Comparison of ENCODE assay signal across 1 cellular context in the genomic region with DNA sequence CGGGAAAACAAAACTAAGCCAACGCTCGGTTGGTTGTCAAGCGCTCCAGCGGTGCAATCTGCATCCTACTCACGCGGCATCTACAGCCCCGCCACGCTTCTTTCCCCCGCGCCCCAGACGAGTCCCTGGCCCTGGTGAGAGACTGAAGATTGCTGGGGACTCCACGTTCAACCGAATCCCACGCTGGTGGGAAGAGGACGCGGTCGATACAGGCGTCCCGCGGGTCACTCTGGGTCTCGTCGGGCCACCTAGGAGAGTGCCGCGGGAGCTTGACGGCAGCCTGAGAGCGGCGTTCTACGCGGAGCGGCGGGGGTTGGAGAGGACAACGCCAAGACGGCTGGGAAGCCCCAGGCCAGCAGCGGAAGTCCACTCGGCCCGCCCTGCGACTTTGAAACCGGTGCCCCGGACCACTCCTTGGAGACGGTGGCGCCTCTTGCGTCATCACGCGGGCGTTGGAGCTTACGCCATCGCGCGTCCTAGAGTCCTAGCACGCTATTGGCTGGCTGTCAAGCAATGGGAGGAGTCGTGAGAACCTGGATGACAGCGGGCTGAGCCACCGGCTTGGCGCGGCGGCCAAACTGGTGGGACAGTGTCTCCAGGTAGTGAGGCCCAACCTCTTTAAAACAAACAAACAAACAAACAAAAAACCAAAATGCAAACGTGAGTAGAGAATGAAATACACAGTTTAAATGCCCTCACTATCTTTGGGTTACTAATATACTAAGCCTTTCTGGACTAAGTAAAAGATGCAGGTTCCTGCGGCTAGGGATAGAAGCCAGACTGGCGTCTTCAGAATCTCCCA.
TF ChIP-seq lines count a peak whose summit lies in the region.

A gene (minus strand): TSS at position 367 of the 802 bp plus-strand sequence. CDS start 436 bp downstream, outside the sequence.

TF ChIP-seq in GM12878, 131 proteins besides CTCF, POLR2A, EP300 and RAD21 (continued from another document and continues in another):
- no peak for TF ChIP-seq EZH2 (IDR thresholded peaks at IDR 0.05; ENCODE audit: borderline replicate concordance, control insufficient read depth, low read depth, low read length)
- TF ChIP-seq, protein P1, sequence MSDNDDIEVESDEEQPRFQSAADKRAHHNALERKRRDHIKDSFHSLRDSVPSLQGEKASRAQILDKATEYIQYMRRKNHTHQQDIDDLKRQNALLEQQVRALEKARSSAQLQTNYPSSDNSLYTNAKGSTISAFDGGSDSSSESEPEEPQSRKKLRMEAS (IDR thresholded peaks at IDR 0.05; ENCODE audit: low read depth, low read length), result peak; percentile 42; the same call in 1 of the 2 replicates
- TF ChIP-seq CHD2 (IDR thresholded peaks at IDR 0.05; ENCODE audit: borderline replicate concordance, low read depth, low read length), result peak; percentile 55; the same call in 1 of the 2 replicates
- no peak for TF ChIP-seq TARDBP (IDR thresholded peaks at IDR 0.05; ENCODE audit: borderline replicate concordance)
- peak; percentile 88 for TF ChIP-seq IKZF1 (conservative IDR thresholded peaks at IDR 0.05)
- TF ChIP-seq ATF7 (IDR thresholded peaks at IDR 0.05; ENCODE audit: low read depth), result peak; percentile 80
- peak in 1 of 2 experiments; percentile 57; a peak in 2 of 4 replicates for TF ChIP-seq IKZF2 (IDR thresholded peaks at IDR 0.05)
- TF ChIP-seq ZNF207 (IDR thresholded peaks at IDR 0.05; ENCODE audit: borderline replicate concordance), result peak; percentile 59; the same call in 1 of the 2 replicates
- no peak for TF ChIP-seq ZNF24 (IDR thresholded peaks at IDR 0.05)
- peak; percentile 18 for TF ChIP-seq RELA (IDR thresholded peaks at IDR 0.05; ENCODE audit: borderline replicate concordance, partially characterized antibody)
- no peak for TF ChIP-seq KDM1A (IDR thresholded peaks at IDR 0.05; ENCODE audit: borderline replicate concordance)
- TF ChIP-seq FOS (IDR thresholded peaks at IDR 0.05; ENCODE audit: borderline replicate concordance, extremely low read depth, insufficient read length), result no peak
- no peak for TF ChIP-seq GABPA (IDR thresholded peaks at IDR 0.05; ENCODE audit: low read depth)
- TF ChIP-seq, protein P2, sequence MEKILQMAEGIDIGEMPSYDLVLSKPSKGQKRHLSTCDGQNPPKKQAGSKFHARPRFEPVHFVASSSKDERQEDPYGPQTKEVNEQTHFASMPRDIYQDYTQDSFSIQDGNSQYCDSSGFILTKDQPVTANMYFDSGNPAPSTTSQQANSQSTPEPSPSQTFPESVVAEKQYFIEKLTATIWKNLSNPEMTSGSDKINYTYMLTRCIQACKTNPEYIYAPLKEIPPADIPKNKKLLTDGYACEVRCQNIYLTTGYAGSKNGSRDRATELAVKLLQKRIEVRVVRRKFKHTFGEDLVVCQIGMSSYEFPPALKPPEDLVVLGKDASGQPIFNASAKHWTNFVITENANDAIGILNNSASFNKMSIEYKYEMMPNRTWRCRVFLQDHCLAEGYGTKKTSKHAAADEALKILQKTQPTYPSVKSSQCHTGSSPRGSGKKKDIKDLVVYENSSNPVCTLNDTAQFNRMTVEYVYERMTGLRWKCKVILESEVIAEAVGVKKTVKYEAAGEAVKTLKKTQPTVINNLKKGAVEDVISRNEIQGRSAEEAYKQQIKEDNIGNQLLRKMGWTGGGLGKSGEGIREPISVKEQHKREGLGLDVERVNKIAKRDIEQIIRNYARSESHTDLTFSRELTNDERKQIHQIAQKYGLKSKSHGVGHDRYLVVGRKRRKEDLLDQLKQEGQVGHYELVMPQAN (conservative IDR thresholded peaks at IDR 0.05), result peak; percentile 88
- peak; percentile 98 for TF ChIP-seq CREB1 (IDR thresholded peaks at IDR 0.05; ENCODE audit: low read depth)
- no peak for TF ChIP-seq WRNIP1 (IDR thresholded peaks at IDR 0.05; ENCODE audit: borderline replicate concordance, low read depth, low read length)
- TF ChIP-seq SUPT20H (IDR thresholded peaks at IDR 0.05; ENCODE audit: borderline replicate concordance, control insufficient read depth, low read depth, low read length), result no peak
- no peak for TF ChIP-seq HDAC2 (IDR thresholded peaks at IDR 0.05)
- TF ChIP-seq RCOR1 (conservative IDR thresholded peaks at IDR 0.05; ENCODE audit: low read depth, low read length), result 0 out of 2 replicates have a peak, but pooled peaks have one; percentile 35
- TF ChIP-seq ASH2L (IDR thresholded peaks at IDR 0.05; ENCODE audit: borderline replicate concordance, low read depth), result 0 out of 2 replicates have a peak, but pooled peaks have one; percentile 84
- TF ChIP-seq SPI1 (IDR thresholded peaks at IDR 0.05; ENCODE audit: borderline replicate concordance, insufficient read depth, low read depth, low read length), result peak; percentile 76
- TF ChIP-seq POLR2AphosphoS5 (IDR thresholded peaks at IDR 0.05; ENCODE audit: low read length), result peak; percentile 91
- no peak for TF ChIP-seq YBX1 (IDR thresholded peaks at IDR 0.05)
- no peak for TF ChIP-seq TCF7 (IDR thresholded peaks at IDR 0.05; ENCODE audit: borderline replicate concordance)
- TF ChIP-seq MEF2B (IDR thresholded peaks at IDR 0.05; ENCODE audit: partially characterized antibody, poor library complexity, severe bottlenecking), result peak; percentile 69
- TF ChIP-seq TCF3 (IDR thresholded peaks at IDR 0.05; ENCODE audit: borderline replicate concordance, insufficient read depth, low read depth, low read length), result 0 out of 2 replicates have a peak, but pooled peaks have one; percentile 42
- peak; percentile 87 for TF ChIP-seq FOXM1 (IDR thresholded peaks at IDR 0.05; ENCODE audit: low read depth, low read length)
- TF ChIP-seq, protein P3, sequence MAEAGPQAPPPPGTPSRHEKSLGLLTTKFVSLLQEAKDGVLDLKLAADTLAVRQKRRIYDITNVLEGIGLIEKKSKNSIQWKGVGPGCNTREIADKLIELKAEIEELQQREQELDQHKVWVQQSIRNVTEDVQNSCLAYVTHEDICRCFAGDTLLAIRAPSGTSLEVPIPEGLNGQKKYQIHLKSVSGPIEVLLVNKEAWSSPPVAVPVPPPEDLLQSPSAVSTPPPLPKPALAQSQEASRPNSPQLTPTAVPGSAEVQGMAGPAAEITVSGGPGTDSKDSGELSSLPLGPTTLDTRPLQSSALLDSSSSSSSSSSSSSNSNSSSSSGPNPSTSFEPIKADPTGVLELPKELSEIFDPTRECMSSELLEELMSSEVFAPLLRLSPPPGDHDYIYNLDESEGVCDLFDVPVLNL (IDR thresholded peaks at IDR 0.05; ENCODE audit: low read depth, low read length), result peak; percentile 90
- TF ChIP-seq, protein P4, sequence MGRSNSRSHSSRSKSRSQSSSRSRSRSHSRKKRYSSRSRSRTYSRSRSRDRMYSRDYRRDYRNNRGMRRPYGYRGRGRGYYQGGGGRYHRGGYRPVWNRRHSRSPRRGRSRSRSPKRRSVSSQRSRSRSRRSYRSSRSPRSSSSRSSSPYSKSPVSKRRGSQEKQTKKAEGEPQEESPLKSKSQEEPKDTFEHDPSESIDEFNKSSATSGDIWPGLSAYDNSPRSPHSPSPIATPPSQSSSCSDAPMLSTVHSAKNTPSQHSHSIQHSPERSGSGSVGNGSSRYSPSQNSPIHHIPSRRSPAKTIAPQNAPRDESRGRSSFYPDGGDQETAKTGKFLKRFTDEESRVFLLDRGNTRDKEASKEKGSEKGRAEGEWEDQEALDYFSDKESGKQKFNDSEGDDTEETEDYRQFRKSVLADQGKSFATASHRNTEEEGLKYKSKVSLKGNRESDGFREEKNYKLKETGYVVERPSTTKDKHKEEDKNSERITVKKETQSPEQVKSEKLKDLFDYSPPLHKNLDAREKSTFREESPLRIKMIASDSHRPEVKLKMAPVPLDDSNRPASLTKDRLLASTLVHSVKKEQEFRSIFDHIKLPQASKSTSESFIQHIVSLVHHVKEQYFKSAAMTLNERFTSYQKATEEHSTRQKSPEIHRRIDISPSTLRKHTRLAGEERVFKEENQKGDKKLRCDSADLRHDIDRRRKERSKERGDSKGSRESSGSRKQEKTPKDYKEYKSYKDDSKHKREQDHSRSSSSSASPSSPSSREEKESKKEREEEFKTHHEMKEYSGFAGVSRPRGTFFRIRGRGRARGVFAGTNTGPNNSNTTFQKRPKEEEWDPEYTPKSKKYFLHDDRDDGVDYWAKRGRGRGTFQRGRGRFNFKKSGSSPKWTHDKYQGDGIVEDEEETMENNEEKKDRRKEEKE (IDR thresholded peaks at IDR 0.05), result no peak
- TF ChIP-seq POU2F2 (IDR thresholded peaks at IDR 0.05; ENCODE audit: borderline replicate concordance, low read depth, low read length), result peak; percentile 27; the same call in 1 of the 3 replicates
- no peak for TF ChIP-seq RBBP5 (conservative IDR thresholded peaks at IDR 0.05)
- TF ChIP-seq ZNF384 (IDR thresholded peaks at IDR 0.05; ENCODE audit: borderline replicate concordance, low read depth, low read length), result no peak
- TF ChIP-seq, protein P5, sequence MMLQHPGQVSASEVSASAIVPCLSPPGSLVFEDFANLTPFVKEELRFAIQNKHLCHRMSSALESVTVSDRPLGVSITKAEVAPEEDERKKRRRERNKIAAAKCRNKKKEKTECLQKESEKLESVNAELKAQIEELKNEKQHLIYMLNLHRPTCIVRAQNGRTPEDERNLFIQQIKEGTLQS (IDR thresholded peaks at IDR 0.05; ENCODE audit: borderline replicate concordance, extremely low read depth, low read depth, low read length), result no peak
- TF ChIP-seq SMC3 (IDR thresholded peaks at IDR 0.05; ENCODE audit: borderline replicate concordance, low read length), result no peak
- TF ChIP-seq EGR1 (IDR thresholded peaks at IDR 0.05; ENCODE audit: borderline replicate concordance in 1 of 2, low read depth in 2 of 2, low read length in 2 of 2), result peak; percentile 31 to 88; a peak in 1 of 3 replicates
- no peak for TF ChIP-seq TBL1XR1 (IDR thresholded peaks at IDR 0.05; ENCODE audit: low read depth, low read length)
- TF ChIP-seq FOXK2 (IDR thresholded peaks at IDR 0.05), result no peak
- TF ChIP-seq BACH1 (IDR thresholded peaks at IDR 0.05; ENCODE audit: borderline replicate concordance), result peak; percentile 69; the same call in 1 of the 2 replicates
- no peak for TF ChIP-seq SUZ12 (IDR thresholded peaks at IDR 0.05; ENCODE audit: unreplicated experiment)
- 0 out of 2 replicates have a peak, but pooled peaks have one; percentile 48 for TF ChIP-seq SMAD5 (IDR thresholded peaks at IDR 0.05; ENCODE audit: low read depth)
- TF ChIP-seq RFX5 (IDR thresholded peaks at IDR 0.05; ENCODE audit: low read depth, low read length), result peak; percentile 75
- peak; percentile 97 for TF ChIP-seq HDGF (IDR thresholded peaks at IDR 0.05)
- no peak for TF ChIP-seq KAT2A (conservative IDR thresholded peaks at IDR 0.05; ENCODE audit: control insufficient read depth, low read depth, low read length)
- TF ChIP-seq, protein P6, sequence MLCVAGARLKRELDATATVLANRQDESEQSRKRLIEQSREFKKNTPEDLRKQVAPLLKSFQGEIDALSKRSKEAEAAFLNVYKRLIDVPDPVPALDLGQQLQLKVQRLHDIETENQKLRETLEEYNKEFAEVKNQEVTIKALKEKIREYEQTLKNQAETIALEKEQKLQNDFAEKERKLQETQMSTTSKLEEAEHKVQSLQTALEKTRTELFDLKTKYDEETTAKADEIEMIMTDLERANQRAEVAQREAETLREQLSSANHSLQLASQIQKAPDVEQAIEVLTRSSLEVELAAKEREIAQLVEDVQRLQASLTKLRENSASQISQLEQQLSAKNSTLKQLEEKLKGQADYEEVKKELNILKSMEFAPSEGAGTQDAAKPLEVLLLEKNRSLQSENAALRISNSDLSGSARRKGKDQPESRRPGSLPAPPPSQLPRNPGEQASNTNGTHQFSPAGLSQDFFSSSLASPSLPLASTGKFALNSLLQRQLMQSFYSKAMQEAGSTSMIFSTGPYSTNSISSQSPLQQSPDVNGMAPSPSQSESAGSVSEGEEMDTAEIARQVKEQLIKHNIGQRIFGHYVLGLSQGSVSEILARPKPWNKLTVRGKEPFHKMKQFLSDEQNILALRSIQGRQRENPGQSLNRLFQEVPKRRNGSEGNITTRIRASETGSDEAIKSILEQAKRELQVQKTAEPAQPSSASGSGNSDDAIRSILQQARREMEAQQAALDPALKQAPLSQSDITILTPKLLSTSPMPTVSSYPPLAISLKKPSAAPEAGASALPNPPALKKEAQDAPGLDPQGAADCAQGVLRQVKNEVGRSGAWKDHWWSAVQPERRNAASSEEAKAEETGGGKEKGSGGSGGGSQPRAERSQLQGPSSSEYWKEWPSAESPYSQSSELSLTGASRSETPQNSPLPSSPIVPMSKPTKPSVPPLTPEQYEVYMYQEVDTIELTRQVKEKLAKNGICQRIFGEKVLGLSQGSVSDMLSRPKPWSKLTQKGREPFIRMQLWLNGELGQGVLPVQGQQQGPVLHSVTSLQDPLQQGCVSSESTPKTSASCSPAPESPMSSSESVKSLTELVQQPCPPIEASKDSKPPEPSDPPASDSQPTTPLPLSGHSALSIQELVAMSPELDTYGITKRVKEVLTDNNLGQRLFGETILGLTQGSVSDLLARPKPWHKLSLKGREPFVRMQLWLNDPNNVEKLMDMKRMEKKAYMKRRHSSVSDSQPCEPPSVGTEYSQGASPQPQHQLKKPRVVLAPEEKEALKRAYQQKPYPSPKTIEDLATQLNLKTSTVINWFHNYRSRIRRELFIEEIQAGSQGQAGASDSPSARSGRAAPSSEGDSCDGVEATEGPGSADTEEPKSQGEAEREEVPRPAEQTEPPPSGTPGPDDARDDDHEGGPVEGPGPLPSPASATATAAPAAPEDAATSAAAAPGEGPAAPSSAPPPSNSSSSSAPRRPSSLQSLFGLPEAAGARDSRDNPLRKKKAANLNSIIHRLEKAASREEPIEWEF (IDR thresholded peaks at IDR 0.05; ENCODE audit: insufficient replicate concordance, low read depth, low read length), result no peak
- no peak for TF ChIP-seq NR2C2 (IDR thresholded peaks at IDR 0.05; ENCODE audit: borderline replicate concordance, control insufficient read depth, insufficient read length, low read depth)
- peak; percentile 62; the same call in 1 of the 2 replicates for TF ChIP-seq PML (IDR thresholded peaks at IDR 0.05; ENCODE audit: low read length)
- TF ChIP-seq, protein P7, sequence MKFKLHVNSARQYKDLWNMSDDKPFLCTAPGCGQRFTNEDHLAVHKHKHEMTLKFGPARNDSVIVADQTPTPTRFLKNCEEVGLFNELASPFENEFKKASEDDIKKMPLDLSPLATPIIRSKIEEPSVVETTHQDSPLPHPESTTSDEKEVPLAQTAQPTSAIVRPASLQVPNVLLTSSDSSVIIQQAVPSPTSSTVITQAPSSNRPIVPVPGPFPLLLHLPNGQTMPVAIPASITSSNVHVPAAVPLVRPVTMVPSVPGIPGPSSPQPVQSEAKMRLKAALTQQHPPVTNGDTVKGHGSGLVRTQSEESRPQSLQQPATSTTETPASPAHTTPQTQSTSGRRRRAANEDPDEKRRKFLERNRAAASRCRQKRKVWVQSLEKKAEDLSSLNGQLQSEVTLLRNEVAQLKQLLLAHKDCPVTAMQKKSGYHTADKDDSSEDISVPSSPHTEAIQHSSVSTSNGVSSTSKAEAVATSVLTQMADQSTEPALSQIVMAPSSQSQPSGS (IDR thresholded peaks at IDR 0.05; ENCODE audit: low read length), result no peak
- TF ChIP-seq, protein P8, sequence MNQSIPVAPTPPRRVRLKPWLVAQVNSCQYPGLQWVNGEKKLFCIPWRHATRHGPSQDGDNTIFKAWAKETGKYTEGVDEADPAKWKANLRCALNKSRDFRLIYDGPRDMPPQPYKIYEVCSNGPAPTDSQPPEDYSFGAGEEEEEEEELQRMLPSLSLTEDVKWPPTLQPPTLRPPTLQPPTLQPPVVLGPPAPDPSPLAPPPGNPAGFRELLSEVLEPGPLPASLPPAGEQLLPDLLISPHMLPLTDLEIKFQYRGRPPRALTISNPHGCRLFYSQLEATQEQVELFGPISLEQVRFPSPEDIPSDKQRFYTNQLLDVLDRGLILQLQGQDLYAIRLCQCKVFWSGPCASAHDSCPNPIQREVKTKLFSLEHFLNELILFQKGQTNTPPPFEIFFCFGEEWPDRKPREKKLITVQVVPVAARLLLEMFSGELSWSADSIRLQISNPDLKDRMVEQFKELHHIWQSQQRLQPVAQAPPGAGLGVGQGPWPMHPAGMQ (IDR thresholded peaks at IDR 0.05; ENCODE audit: borderline replicate concordance), result no peak
